ENCODE assay signal across 23 cellular contexts in genomic region chr2:174856447-174856846, GRCh38.
"Had no signal": no experiment of that assay in that cellular context is flagged by ENCODE, and none has a peak within 500 bp of the region (broad histone marks: within the 10 kb centered on the region; RNA-seq: fewer than 3 reads in every experiment).

No MANE protein-coding gene starts in this region.

- DNase-seq: effector CD4-positive, alpha-beta T cell; immature natural killer cell; islet precursor cell; kidney glomerular epithelial cell; left colon; left ventricle myocardium inferior; lower lobe of right lung; naive thymus-derived CD8-positive, alpha-beta T cell; nephron progenitor cell; occipital lobe; ovary; right lobe of liver; small intestine; stimulated activated CD4-positive, alpha-beta T cell treated with anti-CD3 and anti-CD28 coated beads, Interleukin-1b, Interleukin-23, amount 100 ng/mL, for 48 hours; stimulated activated CD4-positive, alpha-beta T cell treated with anti-CD3 and anti-CD28 coated beads, Interleukin-4, amount 100 ng/mL, for 1 hour; stimulated activated CD8-positive, alpha-beta memory T cell treated with anti-CD3 and anti-CD28 coated beads, Interleukin-4, amount 100 ng/mL, for 48 hours; stimulated activated naive CD4-positive, alpha-beta T cell; stimulated activated naive CD8-positive, alpha-beta T cell treated with anti-CD3 and anti-CD28 coated beads, Interleukin-15, amount 100 ng/mL, for 72 hours; transverse colon; upper lobe of right lung; uterus had no signal

- H3K36me3 ChIP-seq: left ventricle myocardium inferior, lower lobe of right lung, ovary, right lobe of liver, suprapubic skin, transverse colon, upper lobe of right lung, uterus had no signal

- H3K27me3 ChIP-seq: dorsolateral prefrontal cortex, ovary, right lobe of liver, suprapubic skin, transverse colon, upper lobe of right lung, uterus had no signal

- H3K36me3 Mint-ChIP-seq: immature natural killer cell; naive thymus-derived CD8-positive, alpha-beta T cell had no signal

- H3K4me3 Mint-ChIP-seq: immature natural killer cell; naive thymus-derived CD8-positive, alpha-beta T cell; nephron progenitor cell; stimulated activated naive CD8-positive, alpha-beta T cell treated with anti-CD3 and anti-CD28 coated beads, Interleukin-15, amount 100 ng/mL, for 72 hours had no signal

- H3K9me3 Mint-ChIP-seq: immature natural killer cell; naive thymus-derived CD8-positive, alpha-beta T cell had no signal

- H3K27ac Mint-ChIP-seq: immature natural killer cell; naive thymus-derived CD8-positive, alpha-beta T cell; nephron progenitor cell; stimulated activated naive CD8-positive, alpha-beta T cell treated with anti-CD3 and anti-CD28 coated beads, Interleukin-15, amount 100 ng/mL, for 72 hours had no signal

- H3K27ac ChIP-seq: left ventricle myocardium inferior, lower lobe of right lung, ovary, right lobe of liver, suprapubic skin, transverse colon, upper lobe of right lung, uterus had no signal

- H3K4me1 Mint-ChIP-seq: immature natural killer cell; naive thymus-derived CD8-positive, alpha-beta T cell; stimulated activated naive CD8-positive, alpha-beta T cell treated with anti-CD3 and anti-CD28 coated beads, Interleukin-15, amount 100 ng/mL, for 72 hours had no signal

- H3K4me1 ChIP-seq: left ventricle myocardium inferior, lower lobe of right lung, right lobe of liver, suprapubic skin, transverse colon, upper lobe of right lung, uterus had no signal

- H3K27me3 Mint-ChIP-seq: stimulated activated naive CD8-positive, alpha-beta T cell treated with anti-CD3 and anti-CD28 coated beads, Interleukin-15, amount 100 ng/mL, for 72 hours had no signal

- ATAC-seq: left colon; lower lobe of right lung; naive thymus-derived CD8-positive, alpha-beta T cell; right lobe of liver; stimulated activated naive CD8-positive, alpha-beta T cell treated with anti-CD3 and anti-CD28 coated beads, Interleukin-15, amount 100 ng/mL, for 72 hours; upper lobe of right lung had no signal

- H3K4me3 ChIP-seq: dorsolateral prefrontal cortex, left ventricle myocardium inferior, lower lobe of right lung, ovary, right lobe of liver, suprapubic skin, transverse colon, upper lobe of right lung, uterus had no signal
